In the genomic region with DNA sequence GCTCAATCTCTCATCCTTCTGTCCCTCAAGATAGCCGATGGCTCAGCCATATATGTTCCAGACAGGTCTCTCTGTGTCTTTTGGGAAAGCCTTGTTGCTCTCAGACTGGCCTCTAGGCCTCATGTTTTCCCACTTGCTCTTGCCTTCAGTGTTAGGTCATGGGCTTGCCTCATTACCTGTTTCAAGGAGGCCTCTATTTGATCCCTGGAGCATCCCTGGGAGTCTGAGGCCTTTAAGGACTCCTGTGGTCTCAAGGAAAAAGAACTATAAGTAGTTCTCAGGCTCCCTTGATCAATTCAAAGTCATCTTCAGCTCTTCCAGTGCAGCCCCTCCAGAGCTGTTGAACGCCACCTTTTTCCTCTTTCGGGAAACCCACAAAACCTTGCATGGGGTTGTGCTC, we compare ENCODE assay signal across 1 cellular context.
TF ChIP-seq lines count a peak whose summit lies in the region.

No MANE protein-coding gene starts in this region.

TF ChIP-seq in HEK293T, 16 proteins besides CTCF, POLR2A, EP300 and RAD21:
- no peak for TF ChIP-seq ZNF384 (IDR thresholded peaks at IDR 0.05)
- no peak for TF ChIP-seq ELF4 (IDR thresholded peaks at IDR 0.05)
- TF ChIP-seq FOXA1 (IDR thresholded peaks at IDR 0.05), result no peak
- TF ChIP-seq BHLHE40 (IDR thresholded peaks at IDR 0.05; ENCODE audit: borderline replicate concordance), result no peak
- no peak for TF ChIP-seq NFRKB (IDR thresholded peaks at IDR 0.05)
- no peak for TF ChIP-seq SUZ12 (IDR thresholded peaks at IDR 0.05)
- no peak for TF ChIP-seq HDGF (IDR thresholded peaks at IDR 0.05; ENCODE audit: borderline replicate concordance)
- TF ChIP-seq LEF1 (IDR thresholded peaks at IDR 0.05; ENCODE audit: borderline replicate concordance), result no peak
TF ChIP-seq in HEK293T: peak in this region for 0.
